Comparison of ENCODE assay signal across 15 cellular contexts in the genomic region with DNA sequence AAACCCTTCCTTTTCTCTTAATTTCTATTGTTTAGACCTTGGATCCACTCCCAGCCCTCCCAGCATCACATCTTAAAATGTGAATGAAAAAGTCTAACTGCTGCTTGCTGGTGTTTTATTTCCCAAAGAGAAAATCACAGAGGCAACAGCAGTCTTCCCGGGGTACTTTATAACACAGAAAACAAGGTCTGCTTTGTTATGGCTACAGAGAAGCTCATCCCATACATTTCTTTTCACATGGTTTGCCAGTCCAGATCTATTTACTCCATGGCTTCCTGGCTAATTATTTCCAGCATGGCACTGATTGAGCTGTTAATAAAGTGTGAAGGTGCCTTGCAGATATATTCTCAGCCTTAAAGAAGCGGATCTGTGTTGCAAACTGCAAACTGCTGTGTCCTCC.
"Had no signal": no experiment of that assay in that cellular context is flagged by ENCODE, and none has a peak within 500 bp of the region (broad histone marks: within the 10 kb centered on the region; RNA-seq: fewer than 3 reads in every experiment).

No MANE protein-coding gene starts in this region.

- H3K9me3 ChIP-seq: tibial nerve, uterus had no signal

- H3K27ac ChIP-seq: tibial nerve, uterus had no signal

- DNase-seq: activated CD4-positive, alpha-beta memory T cell treated with anti-CD3 and anti-CD28 coated beads, Interleukin-2, amount 10 ng/mL, durations not matched to agents 7 days and 5 days; activated CD4-positive, alpha-beta T cell treated with anti-CD3 and anti-CD28 coated beads for 48 hours; activated CD8-positive, alpha-beta memory T cell treated with anti-CD3 and anti-CD28 coated beads, Interleukin-2, amount 10 ng/mL, durations not matched to agents 7 days and 5 days; activated naive CD4-positive, alpha-beta T cell; activated naive CD8-positive, alpha-beta T cell treated with anti-CD3 and anti-CD28 coated beads for 36 hours; amniotic stem cell; head of caudate nucleus; kidney; stimulated activated CD4-positive, alpha-beta T cell treated with anti-CD3 and anti-CD28 coated beads, Interleukin-12 subunit alpha, Interleukin-12 subunit beta, amount 100 ng/mL, for 4 hours; stimulated activated CD4-positive, alpha-beta T cell treated with anti-CD3 and anti-CD28 coated beads, Interleukin-1b, Interleukin-23, amount 100 ng/mL, for 48 hours; stimulated activated CD8-positive, alpha-beta memory T cell treated with anti-CD3 and anti-CD28 coated beads, Interleukin-4, amount 100 ng/mL, for 48 hours; stimulated activated naive CD4-positive, alpha-beta T cell treated with Interleukin-2 at 50 U/mL for 16 hours; uterus had no signal

- ATAC-seq: activated CD8-positive, alpha-beta memory T cell treated with anti-CD3 and anti-CD28 coated beads, Interleukin-2, amount 10 ng/mL, durations not matched to agents 7 days and 5 days; WTC11 had no signal

- H3K36me3 ChIP-seq: tibial nerve, uterus had no signal

- H3K4me3 ChIP-seq: tibial nerve, uterus had no signal

- H3K4me1 ChIP-seq: tibial nerve, uterus had no signal

- H3K27me3 ChIP-seq: tibial nerve, uterus had no signal
